ENCODE assay signal across 1 cellular context in the genomic region with DNA sequence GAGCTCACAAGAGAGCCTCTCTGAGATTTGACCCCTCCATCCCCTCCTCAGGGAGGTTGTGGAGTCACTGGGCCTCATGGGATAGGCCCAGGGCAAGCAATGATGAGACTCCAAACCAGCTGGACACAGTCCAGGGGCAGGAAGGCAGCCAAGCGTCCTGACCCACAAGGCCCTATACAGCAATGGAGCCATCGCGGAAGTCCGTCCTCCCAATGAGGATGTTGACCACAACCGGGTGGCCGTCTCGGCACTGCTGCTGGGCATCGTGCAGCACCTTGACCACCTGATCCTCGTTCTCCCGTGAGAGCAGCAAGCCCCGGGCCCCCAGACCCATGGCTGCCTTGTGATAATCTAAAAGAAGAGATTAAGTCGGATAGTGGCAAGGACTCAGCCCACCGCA.
TF ChIP-seq lines count a peak whose summit lies in the region.

No MANE protein-coding gene starts in this region.

TF ChIP-seq in GM23338, 12 proteins besides CTCF, POLR2A, EP300 and RAD21:
- TF ChIP-seq ZNF462 (CRISPR knock-in tag; IDR thresholded peaks at IDR 0.05) (no peak), NANOG (IDR thresholded peaks at IDR 0.05; ENCODE audit: borderline replicate concordance) (no peak), STAT1 (IDR thresholded peaks at IDR 0.05; ENCODE audit: unreplicated experiment) (no peak), JUNB (IDR thresholded peaks at IDR 0.05; ENCODE audit: unreplicated experiment) (no peak), EZH2phosphoT487 (IDR thresholded peaks at IDR 0.05; ENCODE audit: unreplicated experiment) (no peak), EZH2 (IDR thresholded peaks at IDR 0.05; ENCODE audit: low read depth, unreplicated experiment) (no peak), ZNF114 (CRISPR knock-in tag; IDR thresholded peaks at IDR 0.05) (no peak), ZNF331 (CRISPR knock-in tag; IDR thresholded peaks at IDR 0.05; ENCODE audit: low read depth) (no peak), CREB1 (CRISPR knock-in tag; IDR thresholded peaks at IDR 0.05; ENCODE audit: low read depth) (no peak), POLR2AphosphoS5 (IDR thresholded peaks at IDR 0.05; ENCODE audit: low read depth) (no peak)
- TF ChIP-seq, protein P1, sequence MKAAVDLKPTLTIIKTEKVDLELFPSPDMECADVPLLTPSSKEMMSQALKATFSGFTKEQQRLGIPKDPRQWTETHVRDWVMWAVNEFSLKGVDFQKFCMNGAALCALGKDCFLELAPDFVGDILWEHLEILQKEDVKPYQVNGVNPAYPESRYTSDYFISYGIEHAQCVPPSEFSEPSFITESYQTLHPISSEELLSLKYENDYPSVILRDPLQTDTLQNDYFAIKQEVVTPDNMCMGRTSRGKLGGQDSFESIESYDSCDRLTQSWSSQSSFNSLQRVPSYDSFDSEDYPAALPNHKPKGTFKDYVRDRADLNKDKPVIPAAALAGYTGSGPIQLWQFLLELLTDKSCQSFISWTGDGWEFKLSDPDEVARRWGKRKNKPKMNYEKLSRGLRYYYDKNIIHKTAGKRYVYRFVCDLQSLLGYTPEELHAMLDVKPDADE (IDR thresholded peaks at IDR 0.05), result no peak
- TF ChIP-seq, protein P2, sequence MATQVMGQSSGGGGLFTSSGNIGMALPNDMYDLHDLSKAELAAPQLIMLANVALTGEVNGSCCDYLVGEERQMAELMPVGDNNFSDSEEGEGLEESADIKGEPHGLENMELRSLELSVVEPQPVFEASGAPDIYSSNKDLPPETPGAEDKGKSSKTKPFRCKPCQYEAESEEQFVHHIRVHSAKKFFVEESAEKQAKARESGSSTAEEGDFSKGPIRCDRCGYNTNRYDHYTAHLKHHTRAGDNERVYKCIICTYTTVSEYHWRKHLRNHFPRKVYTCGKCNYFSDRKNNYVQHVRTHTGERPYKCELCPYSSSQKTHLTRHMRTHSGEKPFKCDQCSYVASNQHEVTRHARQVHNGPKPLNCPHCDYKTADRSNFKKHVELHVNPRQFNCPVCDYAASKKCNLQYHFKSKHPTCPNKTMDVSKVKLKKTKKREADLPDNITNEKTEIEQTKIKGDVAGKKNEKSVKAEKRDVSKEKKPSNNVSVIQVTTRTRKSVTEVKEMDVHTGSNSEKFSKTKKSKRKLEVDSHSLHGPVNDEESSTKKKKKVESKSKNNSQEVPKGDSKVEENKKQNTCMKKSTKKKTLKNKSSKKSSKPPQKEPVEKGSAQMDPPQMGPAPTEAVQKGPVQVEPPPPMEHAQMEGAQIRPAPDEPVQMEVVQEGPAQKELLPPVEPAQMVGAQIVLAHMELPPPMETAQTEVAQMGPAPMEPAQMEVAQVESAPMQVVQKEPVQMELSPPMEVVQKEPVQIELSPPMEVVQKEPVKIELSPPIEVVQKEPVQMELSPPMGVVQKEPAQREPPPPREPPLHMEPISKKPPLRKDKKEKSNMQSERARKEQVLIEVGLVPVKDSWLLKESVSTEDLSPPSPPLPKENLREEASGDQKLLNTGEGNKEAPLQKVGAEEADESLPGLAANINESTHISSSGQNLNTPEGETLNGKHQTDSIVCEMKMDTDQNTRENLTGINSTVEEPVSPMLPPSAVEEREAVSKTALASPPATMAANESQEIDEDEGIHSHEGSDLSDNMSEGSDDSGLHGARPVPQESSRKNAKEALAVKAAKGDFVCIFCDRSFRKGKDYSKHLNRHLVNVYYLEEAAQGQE (IDR thresholded peaks at IDR 0.05; ENCODE audit: unreplicated experiment), result no peak
